In genomic region chr16:69861276-69862030, GRCh38 we compare ENCODE assay signal across 8 cellular contexts.
DNase-seq lines count a peak whose midpoint lies in the region; ATAC-seq, FAIRE-seq and TF ChIP-seq lines count a peak whose summit lies in the region.

No MANE protein-coding gene starts in this region.

- H3K36me3 Mint-ChIP-seq in mesothelial cell of epicardium, result peaks cover 8% of the 10 kb centered on the region

- H3F3A ChIP-seq in smooth muscle cell (ENCODE audit: low read depth), result no peaks in the 10 kb centered on the region

- peak; percentile 4 to 29 for DNase-seq in NCI-H2081 (lab: John Stamatoyannopoulos, UW)
- DNase-seq in colonic mucosa, result peak; percentile 61
- DNase-seq in mesothelial cell of epicardium (ENCODE audit: low spot score in 2 of 2, unreplicated experiment in 2 of 2), result no peak
- peak in 1 of 2 donors; percentile 71 for DNase-seq in tibial nerve (ENCODE audit: low spot score in 2 of 2)
- no peak for DNase-seq in urothelium cell line (ENCODE audit: low spot score)
- no peak for DNase-seq in H7
- DNase-seq in smooth muscle cell (lab: John Stamatoyannopoulos, UW; ENCODE audit: unreplicated experiment), result no peak

- H3K27ac Mint-ChIP-seq in mesothelial cell of epicardium, result peak overlapping the region; percentile 73

- peaks cover 14% of the 10 kb centered on the region for H3K4me1 Mint-ChIP-seq in mesothelial cell of epicardium

- peak in 1 of 2 donors; percentile 17 for TF ChIP-seq POLR2A in tibial nerve (IDR thresholded peaks at IDR 0.05)

- H4K20me1 ChIP-seq in smooth muscle cell (ENCODE audit: low read depth), result peaks cover 13% of the 10 kb centered on the region

- H2AFZ ChIP-seq in smooth muscle cell (ENCODE audit: low read depth), result no peak overlapping the region

- H3K36me3 ChIP-seq in colonic mucosa (no peaks in the 10 kb centered on the region), tibial nerve (no peaks in the 10 kb centered on the region), H7 (replicated peaks; ENCODE audit: control insufficient read depth, insufficient read depth, low read length) (no peaks in the 10 kb centered on the region), smooth muscle cell (ENCODE audit: low read depth) (no peaks in the 10 kb centered on the region)

- TF ChIP-seq EP300 in tibial nerve (IDR thresholded peaks at IDR 0.05), result peak in 1 of 2 donors; percentile 60

- 27 to 32% methylated on average over 12 of the region's 12 CpGs for WGBS in tibial nerve, 2 donors
- WGBS in smooth muscle cell (ENCODE audit: low lambda C conversion rate), result 75% methylated on average over 12 of the region's 12 CpGs

- intact Hi-C loops in colonic mucosa (cut with DNase I), result no loop called here

- H3K9me3 Mint-ChIP-seq in mesothelial cell of epicardium, result no peaks in the 10 kb centered on the region

- H3K4me3 ChIP-seq in colonic mucosa, result no peak overlapping the region
- no peak overlapping the region for H3K4me3 ChIP-seq in tibial nerve
- H3K4me3 ChIP-seq in H7 (ENCODE audit: insufficient read depth, low read depth, low read length), result no peak overlapping the region
- H3K4me3 ChIP-seq in smooth muscle cell, result no peak overlapping the region

- H3K27ac ChIP-seq in colonic mucosa (peak overlapping the region; percentile 87), tibial nerve (peak overlapping the region in 3 of 4 donors; percentile 52 to 80 (median 77)), smooth muscle cell (ENCODE audit: low read depth) (no peak overlapping the region)

- H3K9me3 ChIP-seq in colonic mucosa, result no peaks in the 10 kb centered on the region
- H3K9me3 ChIP-seq in tibial nerve, result no peaks in the 10 kb centered on the region
- H3K9me3 ChIP-seq in smooth muscle cell (replicated peaks; ENCODE audit: low read depth), result no peaks in the 10 kb centered on the region

- H3K4me1 ChIP-seq in colonic mucosa (peaks cover 11% of the 10 kb centered on the region), tibial nerve (peaks cover 0 to 27% (median 11%) of the 10 kb centered on the region in 4 donors), smooth muscle cell (ENCODE audit: low read depth) (peaks cover 4% of the 10 kb centered on the region)

- no peaks in the 10 kb centered on the region for H3K27me3 ChIP-seq in colonic mucosa
- H3K27me3 ChIP-seq in tibial nerve, result no peaks in the 10 kb centered on the region
- H3K27me3 ChIP-seq in H7 (ENCODE audit: control insufficient read depth, insufficient read depth, low read length), result no peaks in the 10 kb centered on the region
- H3K27me3 ChIP-seq in smooth muscle cell (ENCODE audit: low read depth), result no peaks in the 10 kb centered on the region

- TF ChIP-seq CTCF in colonic mucosa (IDR thresholded peaks at IDR 0.05) (no peak), mesothelial cell of epicardium (IDR thresholded peaks at IDR 0.05; ENCODE audit: unreplicated experiment) (no peak), tibial nerve (IDR thresholded peaks at IDR 0.05) (no peak), smooth muscle cell (IDR thresholded peaks at IDR 0.05; ENCODE audit: borderline replicate concordance, insufficient read depth, poor library complexity, severe bottlenecking) (no peak)

- no peak for ATAC-seq in HG02642 (IDR thresholded peaks at IDR 0.05; ENCODE audit: poor library complexity, unreplicated experiment)

- peak overlapping the region in 1 of 2 donors; percentile 70 for H3K9ac ChIP-seq in colonic mucosa (ENCODE audit: low read depth in 2 of 2, low read length in 2 of 2)
- H3K9ac ChIP-seq in smooth muscle cell (ENCODE audit: low read depth), result no peak overlapping the region

- H3K27me3 Mint-ChIP-seq in mesothelial cell of epicardium (ENCODE audit: low read depth), result no peaks in the 10 kb centered on the region

- no peak overlapping the region for H3K4me3 Mint-ChIP-seq in mesothelial cell of epicardium

- no peak for FAIRE-seq in urothelium cell line (lab: Jason Lieb, UNC)

- no peaks in the 10 kb centered on the region for H3K79me2 ChIP-seq in smooth muscle cell (ENCODE audit: low read depth)

- no peak overlapping the region for H3K4me2 ChIP-seq in smooth muscle cell

Comparison
In these comparisons a context has a peak if more than half of its experiments do, and no peak if none do; other contexts are left out.
1. DNase-seq: peak in NCI-H2081 (2 of 2) and colonic mucosa (single experiment); none in mesothelial cell of epicardium (0 of 2), urothelium cell line (single experiment), H7 (single experiment) and smooth muscle cell (single experiment).